Comparison of ENCODE assay signal across 22 cellular contexts in genomic region chr10:122454603-122455080, GRCh38. TPM values are rescaled to one million over a fixed set of nuclear protein-coding genes. Genes with fewer than 3 reads are reported as not detected.
DNase-seq lines count a peak whose midpoint lies in the region; ATAC-seq, FAIRE-seq and TF ChIP-seq lines count a peak whose summit lies in the region.
"Had no signal": no experiment of that assay in that cellular context is flagged by ENCODE, and none has a peak within 500 bp of the region (broad histone marks: within the 10 kb centered on the region; RNA-seq: fewer than 3 reads in every experiment).

Gene ARMS2 (plus strand): TSS chr10:122454653. CDS start chr10:122454728, 75 bp downstream.

- H3K14ac ChIP-seq in H1 (ENCODE audit: insufficient read length): no peak within 1 kb of the TSS

- TF ChIP-seq CTCF in brain (conservative IDR thresholded peaks at IDR 0.05) (no peak), H1 (IDR thresholded peaks at IDR 0.05; ENCODE audit: control extremely low read depth in 1 of 3, insufficient read depth in 1 of 3, low read depth in 1 of 3, low read length in 3 of 3) (no peak), osteocyte (IDR thresholded peaks at IDR 0.05) (no peak)

- H3K4me1 ChIP-seq in H1 (replicated peaks in 1 of 4; ENCODE audit: control insufficient read depth in 3 of 4, insufficient read depth in 4 of 4, low read length in 3 of 4) (peaks cover 0 to 5% (median 2%) of the 10 kb centered on the region in 4 experiments; a peak in 5 of 7 replicates), mesendoderm (ENCODE audit: control insufficient read depth, low read depth, low read length) (no peaks in the 10 kb centered on the region)
- H3K4me1 ChIP-seq: Caco-2 had no signal

- H2BK5ac ChIP-seq in H1 (ENCODE audit: low read depth, low read length) (no peak within 1 kb of the TSS), mesendoderm (ENCODE audit: low read length) (no peak within 1 kb of the TSS)

- H3K23ac ChIP-seq in H1 (ENCODE audit: insufficient read length) (no peak within 1 kb of the TSS), mesendoderm (ENCODE audit: low read length) (no peak within 1 kb of the TSS)

- WGBS in H1 (ENCODE audit: extremely low coverage in 1 of 2, insufficient coverage in 1 of 2, insufficient read length in 1 of 2, insufficient replicate concordance in 2 of 2, low coverage in 1 of 2, low lambda C conversion rate in 2 of 2, missing lambda C conversion rate in 1 of 2), 2 experiments: 75% methylated on average over 7 of the region's 7 CpGs; no CpG with 5 or more reads in 1 of the 2 experiments
- no CpG with 5 or more reads among the region's 7 CpGs for WGBS in mesendoderm (ENCODE audit: extremely low coverage, insufficient coverage, low lambda C conversion rate)

- H3K4me3 Mint-ChIP-seq in brain (no peak within 1 kb of the TSS), osteocyte (ENCODE audit: unreplicated experiment) (no peak within 1 kb of the TSS)
- H3K4me3 Mint-ChIP-seq: CD4-positive, alpha-beta memory T cell; GM23338 had no signal

- no peak within 1 kb of the TSS for H2BK12ac ChIP-seq in H1 (ENCODE audit: low read depth, low read length)

- H3K4me3 ChIP-seq in H1 (ENCODE audit: extremely low read depth in 1 of 4, insufficient read depth in 2 of 4, low read depth in 3 of 4, low read length in 4 of 4) (no peak within 1 kb of the TSS), mesendoderm (ENCODE audit: low read length) (no peak within 1 kb of the TSS)
- H3K4me3 ChIP-seq: GM12878, GM23338 had no signal

- no peak for ATAC-seq in GM19397 (IDR thresholded peaks at IDR 0.05; ENCODE audit: unreplicated experiment)
- ATAC-seq: GM12878, GM23338 had no signal

- H3K79me2 ChIP-seq in H1 (ENCODE audit: control insufficient read depth in 1 of 2, insufficient read depth in 2 of 2, low read length in 2 of 2) (no peaks in the 10 kb centered on the region), mesendoderm (ENCODE audit: control insufficient read depth, insufficient read depth, low read length) (no peaks in the 10 kb centered on the region)

- H2AK5ac ChIP-seq in H1 (ENCODE audit: low read depth, low read length) (no peak within 1 kb of the TSS), mesendoderm (ENCODE audit: low read length) (no peak within 1 kb of the TSS)

- peaks cover 40% of the 10 kb centered on the region for H3K4me1 Mint-ChIP-seq in brain
- H3K4me1 Mint-ChIP-seq in osteocyte (ENCODE audit: unreplicated experiment): peaks cover 43% of the 10 kb centered on the region

- CTCF ChIA-PET in H1 (lab: Charles Lee; ENCODE audit: partially characterized antibody): interaction anchor here (0.8 to 1.7 kb wide), 5 partner anchors 18 to 194 kb away, joined by 3 to 4 read pairs (median 4); no protein-coding TSS in a partner anchor

- DNase-seq in H1 (ENCODE audit: low read depth in 1 of 2, low spot score in 2 of 2): peak in 1 of 2 experiments; percentile 43
- DNase-seq in mesendoderm: no peak
- DNase-seq in osteocyte (ENCODE audit: extremely low spot score, unreplicated experiment): no peak
- no peak for DNase-seq in COR-L47 (lab: John Stamatoyannopoulos, UW)
- DNase-seq in NCI-H187 treated with DMSO at 0.1 percent for 48 hours (lab: John Stamatoyannopoulos, UW): no peak
- DNase-seq in activated CD8-positive, alpha-beta memory T cell treated with anti-CD3 and anti-CD28 coated beads, Interleukin-2, amount 50 U/mL, for 4 hours: no peak
- DNase-seq: C1 segment of cervical spinal cord; Caco-2; CD4-positive, alpha-beta memory T cell; DMS79; EL; GDM1; HCEC 1CT had no signal

- H4K8ac ChIP-seq in H1 (ENCODE audit: extremely low read depth, insufficient read depth, low read length) (peak within 1 kb of the TSS; percentile 53), mesendoderm (ENCODE audit: low read depth, low read length) (no peak within 1 kb of the TSS)

- peaks cover 0 to 4% (median 3%) of the 10 kb centered on the region in 4 experiments; a peak in 6 of 7 replicates for H3K27me3 ChIP-seq in H1 (replicated peaks in 1 of 4; ENCODE audit: control insufficient read depth in 3 of 4, extremely low read depth in 1 of 4, insufficient read depth in 3 of 4, low read length in 3 of 4)
- H3K27me3 ChIP-seq in mesendoderm (ENCODE audit: insufficient read depth, low read length, poor library complexity): no peaks in the 10 kb centered on the region

- no peak for TF ChIP-seq RAD21 in H1 (IDR thresholded peaks at IDR 0.05 in 1 of 2, conservative IDR thresholded peaks at IDR 0.05 in 1 of 2; ENCODE audit: low read depth in 2 of 2, low read length in 2 of 2)

- no peak within 1 kb of the TSS for H2BK15ac ChIP-seq in H1 (ENCODE audit: low read length)
- H2BK15ac ChIP-seq in mesendoderm (replicated peaks; ENCODE audit: low read depth): no peak within 1 kb of the TSS

- no peak within 1 kb of the TSS for H3K56ac ChIP-seq in H1 (replicated peaks; ENCODE audit: insufficient read length, low read depth, low read length)
- peak within 1 kb of the TSS; percentile 42 for H3K56ac ChIP-seq in mesendoderm (ENCODE audit: low read length)

- H3K27ac ChIP-seq in H1 (ENCODE audit: low read depth, low read length) (no peak within 1 kb of the TSS), mesendoderm (ENCODE audit: low read depth, low read length) (no peak within 1 kb of the TSS)

- H3K4ac ChIP-seq in H1 (replicated peaks; ENCODE audit: insufficient read length, low read depth, low read length) (no peak within 1 kb of the TSS), mesendoderm (ENCODE audit: low read depth, low read length) (no peak within 1 kb of the TSS)

- H3K18ac ChIP-seq in H1 (ENCODE audit: extremely low read depth, low read length) (no peak within 1 kb of the TSS), mesendoderm (ENCODE audit: low read length) (no peak within 1 kb of the TSS)

- TF ChIP-seq EP300 in H1 (IDR thresholded peaks at IDR 0.05; ENCODE audit: borderline replicate concordance in 1 of 2, low read depth in 2 of 2, low read length in 2 of 2): no peak

- no peak for TF ChIP-seq POLR2A in H1 (IDR thresholded peaks at IDR 0.05; ENCODE audit: control extremely low read depth in 1 of 2, low read depth in 2 of 2, low read length in 2 of 2)

- no peaks in the 10 kb centered on the region for H3K23me2 ChIP-seq in H1 (ENCODE audit: low read depth, low read length)

- H3K9me3 Mint-ChIP-seq in brain (no peaks in the 10 kb centered on the region), osteocyte (ENCODE audit: unreplicated experiment) (no peaks in the 10 kb centered on the region)
- H3K9me3 Mint-ChIP-seq: GM23338 had no signal

- H2AFZ ChIP-seq in H1 (ENCODE audit: low read length): no peak within 1 kb of the TSS
- H2AFZ ChIP-seq: GM23338 had no signal

- H3K27ac Mint-ChIP-seq in brain: peak within 1 kb of the TSS in 4 of 5 experiments; percentile 17 to 60 (median 44)
- peak within 1 kb of the TSS; percentile 56 for H3K27ac Mint-ChIP-seq in osteocyte (ENCODE audit: unreplicated experiment)
- H3K27ac Mint-ChIP-seq: CD4-positive, alpha-beta memory T cell; GM23338 had no signal

- no peak within 1 kb of the TSS for H3K4me2 ChIP-seq in H1 (ENCODE audit: insufficient read depth in 1 of 2, low read depth in 2 of 2, low read length in 2 of 2)
- no peak within 1 kb of the TSS for H3K4me2 ChIP-seq in mesendoderm (ENCODE audit: low read length)
- H3K4me2 ChIP-seq: GM23338 had no signal

- H3K9me3 ChIP-seq in H1 (ENCODE audit: insufficient read depth in 2 of 2, low read depth in 1 of 2, low read length in 1 of 2): 0 out of 4 replicates have a peak, but pooled peaks cover 0 to 2% of the 10 kb centered on the region in 2 experiments
- H3K9me3 ChIP-seq: Caco-2 had no signal

- POLR2A ChIA-PET in H1 (lab: Charles Lee; ENCODE audit: partially characterized antibody): no interaction called here

- no peak within 1 kb of the TSS for H2BK20ac ChIP-seq in H1 (ENCODE audit: low read length)

- no peak within 1 kb of the TSS for H4K91ac ChIP-seq in H1 (replicated peaks; ENCODE audit: insufficient read length, low read length)

- H3K36me3 ChIP-seq in H1 (ENCODE audit: control insufficient read depth in 2 of 4, insufficient read depth in 4 of 4, low read length in 3 of 4) (no peaks in the 10 kb centered on the region), mesendoderm (ENCODE audit: control insufficient read depth, insufficient read depth, low read length) (no peaks in the 10 kb centered on the region)

- no peak for FAIRE-seq in H1 (lab: Jason Lieb, UNC)
- FAIRE-seq: GM12878, GM19239, H54 had no signal

- no peak within 1 kb of the TSS for H3K9ac ChIP-seq in H1 (replicated peaks in 1 of 4; ENCODE audit: extremely low read depth in 1 of 4, low read depth in 3 of 4, low read length in 3 of 4)
- no peak within 1 kb of the TSS for H3K9ac ChIP-seq in mesendoderm (ENCODE audit: low read length)

- peaks cover 5% of the 10 kb centered on the region for H3K27me3 Mint-ChIP-seq in brain
- no peaks in the 10 kb centered on the region for H3K27me3 Mint-ChIP-seq in osteocyte (ENCODE audit: unreplicated experiment)

- no peaks in the 10 kb centered on the region for H4K20me1 ChIP-seq in H1 (replicated peaks in 1 of 2; ENCODE audit: control insufficient read depth in 1 of 2, insufficient read depth in 2 of 2, low read length in 2 of 2)

- H2BK120ac ChIP-seq in H1 (replicated peaks; ENCODE audit: low read depth, low read length) (no peak within 1 kb of the TSS), mesendoderm (ENCODE audit: low read depth, low read length) (no peak within 1 kb of the TSS)

- H3K36me3 Mint-ChIP-seq in brain (no peaks in the 10 kb centered on the region), osteocyte (ENCODE audit: unreplicated experiment) (no peaks in the 10 kb centered on the region)
- H3K36me3 Mint-ChIP-seq: CD4-positive, alpha-beta memory T cell had no signal

- H3K79me1 ChIP-seq in H1 (ENCODE audit: low read depth, low read length) (no peaks in the 10 kb centered on the region), mesendoderm (ENCODE audit: low read length) (no peaks in the 10 kb centered on the region)

- no peak within 1 kb of the TSS for H4K5ac ChIP-seq in H1 (ENCODE audit: insufficient read length, low read depth, low read length)
- H4K5ac ChIP-seq in mesendoderm (ENCODE audit: low read length): no peak within 1 kb of the TSS

TF ChIP-seq in H1, 55 proteins besides CTCF, POLR2A, EP300 and RAD21 (continues in another document):
- TF ChIP-seq POLR2AphosphoS5 (IDR thresholded peaks at IDR 0.05; ENCODE audit: low read depth, low read length) (no peak), TAF7 (optimal IDR thresholded peaks at IDR 0.05; ENCODE audit: borderline replicate concordance, low read depth, low read length) (no peak)

RNA-seq across cellular contexts. Expression of gene ARMS2, which starts in this region (rescaled TPM):
- polyA plus RNA-seq in brain (ENCODE audit: insufficient read depth, low read depth, low replicate concordance): not detected
- total RNA-seq in H1 (2021; fragmentation: NEBNext Ultra II Directional; extraction: Animal tissue kit (Norgen Biotek cat#: 25700)): not detected in 2 replicates
- polyA plus RNA-seq in H1 (2011; rRNA removed): not detected in 2 replicates
- not detected for polyA plus RNA-seq in H1 (2011; cell fraction: cytosol; rRNA removed)
- not detected for polyA plus RNA-seq in H1 (2011; cell fraction: nucleus; rRNA removed)
- polyA plus RNA-seq in H1 (2012, experiment 1 of 2): not detected in 4 replicates
- not detected for polyA plus RNA-seq in H1 (2012, experiment 2 of 2)
- polyA plus RNA-seq in H1 (2013, experiment 1 of 2): not detected
- polyA plus RNA-seq in H1 (2013, experiment 2 of 2): not detected
- polyA minus RNA-seq in H1 (2011; rRNA and poly(A)+ RNA removed): not detected in 2 replicates
- polyA minus RNA-seq in H1 (2011; cell fraction: cytosol; rRNA and poly(A)+ RNA removed): not detected
- not detected for polyA minus RNA-seq in H1 (2011; cell fraction: nucleus; rRNA and poly(A)+ RNA removed)
- polyA plus RNA-seq in mesendoderm (2013, experiment 1 of 2): 0.04 TPM
- polyA plus RNA-seq in mesendoderm (2013, experiment 2 of 2): not detected
- total RNA-seq in osteocyte: not detected in 2 replicates
- total RNA-seq: A172; A673; Caco-2; CD4-positive, alpha-beta memory T cell; GM12878; GM23338 had no signal
- polyA plus RNA-seq: BJ; CD4-positive, alpha-beta memory T cell; GM12878; GM23338 had no signal
